In genomic region chr11:111449158-111449557, GRCh38 we compare ENCODE assay signal across 13 cellular contexts.
"Had no signal": no experiment of that assay in that cellular context is flagged by ENCODE, and none has a peak within 500 bp of the region (broad histone marks: within the 10 kb centered on the region; RNA-seq: fewer than 3 reads in every experiment).

No MANE protein-coding gene starts in this region.

- H3K9me3 ChIP-seq: esophagus muscularis mucosa, ovary, sigmoid colon, spleen, stomach had no signal

- FAIRE-seq: astrocyte, bronchial epithelial cell, islet of Langerhans, TTC549 had no signal

- H3K9me3 Mint-ChIP-seq: activated B cell treated with CpG ODN at 0.5 μM for 24 hours; activated CD4-positive, alpha-beta T cell treated with anti-CD3 and anti-CD28 coated beads, Interleukin-2, amount 10 ng/mL, durations not matched to agents 7 days and 5 days; activated naive CD8-positive, alpha-beta T cell treated with anti-CD3 and anti-CD28 coated beads, Interleukin-2, amount 50 U/mL, for 24 hours had no signal

- H3K27me3 ChIP-seq: ovary, sigmoid colon, spleen, stomach had no signal

- ATAC-seq: activated naive CD8-positive, alpha-beta T cell treated with anti-CD3 and anti-CD28 coated beads, Interleukin-2, amount 50 U/mL, for 24 hours had no signal

- H3K36me3 ChIP-seq: esophagus muscularis mucosa, ovary, sigmoid colon, spleen, stomach had no signal

- H3K4me3 ChIP-seq: esophagus muscularis mucosa, ovary, sigmoid colon, spleen, stomach had no signal

- H3K27ac ChIP-seq: esophagus muscularis mucosa, ovary, sigmoid colon, spleen, stomach had no signal

- H3K27ac Mint-ChIP-seq: activated B cell treated with CpG ODN at 0.5 μM for 24 hours; activated CD4-positive, alpha-beta T cell treated with anti-CD3 and anti-CD28 coated beads, Interleukin-2, amount 10 ng/mL, durations not matched to agents 7 days and 5 days; activated naive CD8-positive, alpha-beta T cell treated with anti-CD3 and anti-CD28 coated beads, Interleukin-2, amount 50 U/mL, for 24 hours had no signal

- DNase-seq: activated B cell treated with CpG ODN at 0.5 μM for 24 hours; activated CD4-positive, alpha-beta T cell treated with anti-CD3 and anti-CD28 coated beads, Interleukin-2, amount 10 ng/mL, durations not matched to agents 7 days and 5 days; activated naive CD4-positive, alpha-beta T cell; activated naive CD8-positive, alpha-beta T cell treated with anti-CD3 and anti-CD28 coated beads, Interleukin-2, amount 50 U/mL, for 24 hours; ovary; sigmoid colon; spleen; stomach had no signal

- H3K4me3 Mint-ChIP-seq: activated B cell treated with CpG ODN at 0.5 μM for 24 hours; activated CD4-positive, alpha-beta T cell treated with anti-CD3 and anti-CD28 coated beads, Interleukin-2, amount 10 ng/mL, durations not matched to agents 7 days and 5 days; activated naive CD8-positive, alpha-beta T cell treated with anti-CD3 and anti-CD28 coated beads, Interleukin-2, amount 50 U/mL, for 24 hours had no signal

- H3K27me3 Mint-ChIP-seq: activated CD4-positive, alpha-beta T cell treated with anti-CD3 and anti-CD28 coated beads, Interleukin-2, amount 10 ng/mL, durations not matched to agents 7 days and 5 days; activated naive CD8-positive, alpha-beta T cell treated with anti-CD3 and anti-CD28 coated beads, Interleukin-2, amount 50 U/mL, for 24 hours had no signal
